In the genomic region with DNA sequence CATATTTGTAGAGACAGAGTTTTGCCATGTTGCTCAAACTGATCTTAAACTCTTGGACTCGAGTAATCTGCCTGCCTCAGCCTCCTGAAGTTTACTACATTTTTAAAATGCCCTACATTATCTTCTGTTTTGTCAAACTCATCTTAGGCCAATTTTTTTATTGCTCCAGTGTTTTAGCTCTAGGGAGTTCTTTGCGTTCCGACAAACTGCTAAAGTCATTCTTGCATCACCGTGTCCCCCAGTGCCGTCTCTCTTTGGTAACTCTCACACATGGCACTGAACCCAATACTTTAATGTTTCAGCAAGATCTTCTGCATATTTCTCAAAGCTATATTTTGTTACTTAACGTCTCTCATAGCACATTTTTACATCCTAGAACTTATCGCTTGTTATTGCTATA, we compare ENCODE assay signal across 6 cellular contexts.
"Had no signal": no experiment of that assay in that cellular context is flagged by ENCODE, and none has a peak within 500 bp of the region (broad histone marks: within the 10 kb centered on the region; RNA-seq: fewer than 3 reads in every experiment).

No MANE protein-coding gene starts in this region.

- ATAC-seq: HepG2 had no signal

- H3K27ac ChIP-seq: GM23248, HL-60 had no signal

- H3K4me3 ChIP-seq: GM23248 had no signal

- DNase-seq: GM23248, H9, HCEC 1CT, KBM-7 had no signal
